In genomic region chr1:217275617-217276398, GRCh38 we compare ENCODE assay signal across 12 cellular contexts.
A peak's percentile ranks its signal among the peaks of the same experiment; 100 is the strongest.
DNase-seq lines count a peak whose midpoint lies in the region; ATAC-seq and TF ChIP-seq lines count a peak whose summit lies in the region.
"Had no signal": no experiment of that assay in that cellular context is flagged by ENCODE, and none has a peak within 500 bp of the region (broad histone marks: within the 10 kb centered on the region; RNA-seq: fewer than 3 reads in every experiment).

No MANE protein-coding gene starts in this region.

- no peaks in the 10 kb centered on the region for H3K27me3 Mint-ChIP-seq in Calu3 (ENCODE audit: unreplicated experiment)
- H3K27me3 Mint-ChIP-seq: activated naive CD8-positive, alpha-beta T cell treated with anti-CD3 and anti-CD28 coated beads, Interleukin-2, amount 50 U/mL, for 24 hours had no signal

- H3K36me3 Mint-ChIP-seq in Calu3 (ENCODE audit: insufficient read depth, unreplicated experiment): no peaks in the 10 kb centered on the region

- H3K27ac ChIP-seq in HCT116 (ENCODE audit: low read depth, low read length): no peak overlapping the region
- H3K27ac ChIP-seq in thoracic aorta: peak overlapping the region; percentile 60 to 71
- H3K27ac ChIP-seq: thyroid gland had no signal

- H3K9me2 ChIP-seq in HCT116 (ENCODE audit: insufficient read depth): no peaks in the 10 kb centered on the region

- no peaks in the 10 kb centered on the region for H3K79me2 ChIP-seq in HCT116 (ENCODE audit: insufficient read depth, low read length)

- no peaks in the 10 kb centered on the region for H3K36me3 ChIP-seq in HCT116 (ENCODE audit: control insufficient read depth in 1 of 2, insufficient read depth in 2 of 2, low read length in 2 of 2)
- no peaks in the 10 kb centered on the region for H3K36me3 ChIP-seq in thoracic aorta
- H3K36me3 ChIP-seq: thyroid gland had no signal

- peak overlapping the region; percentile 47 for H2AFZ ChIP-seq in HCT116 (ENCODE audit: low read depth, low read length, poor library complexity, severe bottlenecking)

- H3K4me3 Mint-ChIP-seq in Calu3 (ENCODE audit: low read depth, unreplicated experiment): no peak overlapping the region
- H3K4me3 Mint-ChIP-seq: activated naive CD8-positive, alpha-beta T cell treated with anti-CD3 and anti-CD28 coated beads, Interleukin-2, amount 50 U/mL, for 24 hours had no signal

- peaks cover 0 to 17% of the 10 kb centered on the region in 2 experiments; a peak in 2 of 4 replicates for H3K4me1 ChIP-seq in HCT116 (ENCODE audit: control insufficient read depth in 1 of 2, insufficient read depth in 2 of 2, low read length in 2 of 2)
- H3K4me1 ChIP-seq in thoracic aorta (ENCODE audit: control insufficient read depth in 1 of 2, low read depth in 2 of 2): peaks cover 8 to 35% of the 10 kb centered on the region in 2 donors
- H3K4me1 ChIP-seq: thyroid gland had no signal

- H3K9me3 Mint-ChIP-seq in Calu3 (ENCODE audit: low read depth, unreplicated experiment): no peaks in the 10 kb centered on the region

- H3K9me3 ChIP-seq in HCT116 (ENCODE audit: control insufficient read depth in 1 of 2, insufficient read depth in 1 of 2, low read depth in 1 of 2, low read length in 2 of 2) (no peaks in the 10 kb centered on the region), thoracic aorta (no peaks in the 10 kb centered on the region)
- H3K9me3 ChIP-seq: thyroid gland had no signal

- H3K4me2 ChIP-seq in HCT116 (ENCODE audit: low read length): peak overlapping the region; percentile 44

- TF ChIP-seq POLR2A in HCT116 (IDR thresholded peaks at IDR 0.05; ENCODE audit: borderline replicate concordance, extremely low read depth, insufficient read depth, insufficient read length): no peak

- CTCF ChIA-PET in HCT116 (lab: Charles Lee) (no interaction called here), Calu3 (lab: Charles Lee) (no interaction called here)

- no peak overlapping the region for H3K27ac Mint-ChIP-seq in Calu3 (ENCODE audit: unreplicated experiment)
- H3K27ac Mint-ChIP-seq: activated naive CD8-positive, alpha-beta T cell treated with anti-CD3 and anti-CD28 coated beads, Interleukin-2, amount 50 U/mL, for 24 hours had no signal

- BruUV-seq in HCT116 (replicated peaks; lab: Mats Ljungman, UMichigan): no TSS peak
- BruUV-seq in Calu3 (replicated peaks; lab: Mats Ljungman, UMichigan): no TSS peak

- TF ChIP-seq CTCF in HCT116 (IDR thresholded peaks at IDR 0.05 in 2 of 3, conservative IDR thresholded peaks at IDR 0.05 in 1 of 3; ENCODE audit: borderline replicate concordance in 1 of 3, insufficient read depth in 1 of 3, low read depth in 2 of 3, low read length in 2 of 3) (no peak), fibroblast of pulmonary artery (IDR thresholded peaks at IDR 0.05; ENCODE audit: low read length, missing control alignments) (no peak), thoracic aorta (IDR thresholded peaks at IDR 0.05) (no peak), Calu3 (IDR thresholded peaks at IDR 0.05; ENCODE audit: unreplicated experiment) (no peak)

- no peak overlapping the region for H3K4me3 ChIP-seq in HCT116 (replicated peaks in 1 of 2; ENCODE audit: low read depth in 1 of 2, low read length in 2 of 2)
- peak overlapping the region; percentile 27 for H3K4me3 ChIP-seq in fibroblast of pulmonary artery (replicated peaks; ENCODE audit: low read depth, low read length)
- H3K4me3 ChIP-seq in thoracic aorta: peak overlapping the region; percentile 31
- H3K4me3 ChIP-seq: thyroid gland had no signal

- H3K9ac ChIP-seq in HCT116 (ENCODE audit: low read length): no peak overlapping the region

- ATAC-seq in HCT116: peak; percentile 38; the same call in 1 of the 2 replicates
- peak; percentile 60 for ATAC-seq in thoracic aorta (ENCODE audit: insufficient number of reproducible peaks, low FRiP score, low read depth)
- ATAC-seq: activated naive CD8-positive, alpha-beta T cell treated with anti-CD3 and anti-CD28 coated beads, Interleukin-2, amount 50 U/mL, for 24 hours had no signal

- H3K27me3 ChIP-seq in HCT116 (ENCODE audit: insufficient read depth, low read length) (no peaks in the 10 kb centered on the region), thoracic aorta (replicated peaks; ENCODE audit: insufficient read depth) (no peaks in the 10 kb centered on the region)
- H3K27me3 ChIP-seq: thyroid gland had no signal

- DNase-seq in HCT116 (ENCODE audit: low read depth, low spot score) (no peak), amniotic epithelial cell (ENCODE audit: low read depth) (peak; percentile 76), fibroblast of pulmonary artery (ENCODE audit: low read depth) (peak; percentile 80), thoracic aorta (ENCODE audit: low spot score) (no peak), Calu3 (no peak), head of caudate nucleus (no peak), NCI-H2081 (lab: John Stamatoyannopoulos, UW) (no peak)
- DNase-seq: activated naive CD8-positive, alpha-beta T cell treated with anti-CD3 and anti-CD28 coated beads, Interleukin-2, amount 50 U/mL, for 24 hours; GOT3; NK-92 treated with Interleukin-12 subunit alpha and Interleukin-12 subunit beta, amount 100 ng/mL, for 24 hours; T-helper 2 cell; thyroid gland had no signal

- no peaks in the 10 kb centered on the region for H4K20me1 ChIP-seq in HCT116 (ENCODE audit: insufficient read depth)

- TF ChIP-seq RAD21 in HCT116 (IDR thresholded peaks at IDR 0.05; ENCODE audit: low read depth): no peak

- intact Hi-C loops in HCT116 (cut with micrococcal nuclease) (no loop called here), Calu3 (cut with micrococcal nuclease; ENCODE audit: unreplicated experiment) (no loop called here), head of caudate nucleus (cut with DNase I) (no loop called here)

- H3K4me1 Mint-ChIP-seq in Calu3 (ENCODE audit: low read depth, unreplicated experiment): no peaks in the 10 kb centered on the region
- H3K4me1 Mint-ChIP-seq: activated naive CD8-positive, alpha-beta T cell treated with anti-CD3 and anti-CD28 coated beads, Interleukin-2, amount 50 U/mL, for 24 hours had no signal

- RAD21 ChIA-PET in HCT116 (lab: Charles Lee; ENCODE audit: low non-redundant PET in 1 of 2, low total read pairs in 2 of 2, uncharacterized antibody in 2 of 2, unreplicated experiment in 2 of 2): no interaction called here

- POLR2A ChIA-PET in HCT116 (lab: Charles Lee): no interaction called here

TF ChIP-seq in HCT116, 20 proteins besides CTCF, POLR2A, EP300 and RAD21 (continues in another document):
- TF ChIP-seq SRF (IDR thresholded peaks at IDR 0.05; ENCODE audit: low read depth) (no peak), ATF3 (IDR thresholded peaks at IDR 0.05) (no peak), CEBPB (IDR thresholded peaks at IDR 0.05; ENCODE audit: low read depth) (no peak), REST (IDR thresholded peaks at IDR 0.05; ENCODE audit: low read depth) (no peak), ZBTB33 (IDR thresholded peaks at IDR 0.05; ENCODE audit: extremely low read depth, insufficient replicate concordance, low read length) (no peak), TCF7L2 (IDR thresholded peaks at IDR 0.05; ENCODE audit: borderline replicate concordance, extremely low read depth, insufficient read depth, insufficient read length) (no peak), ELF1 (IDR thresholded peaks at IDR 0.05; ENCODE audit: borderline replicate concordance, low read depth) (no peak), MAX (IDR thresholded peaks at IDR 0.05) (no peak), YY1 (IDR thresholded peaks at IDR 0.05; ENCODE audit: extremely low read depth, insufficient replicate concordance, low read depth, low read length) (no peak)

Comparison
In these comparisons a context has a peak if more than half of its experiments do, and no peak if none do; other contexts are left out.
1. DNase-seq: peak in amniotic epithelial cell (single experiment) and fibroblast of pulmonary artery (single experiment); none in HCT116 (single experiment), thoracic aorta (single experiment), Calu3 (single experiment), head of caudate nucleus (0 of 42) and NCI-H2081 (0 of 2).
2. H3K4me3 ChIP-seq: peak in fibroblast of pulmonary artery (single experiment) and thoracic aorta (single experiment); none in HCT116 (0 of 2).